Comparison of ENCODE assay signal across 25 cellular contexts in genomic region chr17:75494326-75494877, GRCh38.
"Had no signal": no experiment of that assay in that cellular context is flagged by ENCODE, and none has a peak within 500 bp of the region (broad histone marks: within the 10 kb centered on the region; RNA-seq: fewer than 3 reads in every experiment).

No MANE protein-coding gene starts in this region.

- H3K9ac ChIP-seq: parathyroid adenoma had no signal

- H2AFZ ChIP-seq: parathyroid adenoma had no signal

- ATAC-seq: esophagus mucosa; gastrocnemius medialis; left lobe of liver; natural killer cell; sciatic nerve; stimulated activated effector memory CD8-positive, alpha-beta T cell treated with anti-CD3 and anti-CD28 coated beads, Interleukin-12 subunit alpha, Interleukin-12 subunit beta, amount 100 ng/mL, for 72 hours had no signal

- H3K4me3 ChIP-seq: colonic mucosa, gastrocnemius medialis, lung, prostate gland, right atrium auricular region, smooth muscle cell, stomach, testis, tibial artery, upper lobe of left lung, uterus had no signal

- H3K27me3 ChIP-seq: colonic mucosa, gastrocnemius medialis, right atrium auricular region, stomach, testis, tibial artery, upper lobe of left lung, uterus had no signal

- H3K4me2 ChIP-seq: smooth muscle cell had no signal

- H3K36me3 ChIP-seq: colonic mucosa, uterus had no signal

- H3K27ac ChIP-seq: colonic mucosa, epithelial cell of prostate, gastrocnemius medialis, parathyroid adenoma, prostate gland, right atrium auricular region, stomach, testis, tibial artery, upper lobe of left lung, uterus had no signal

- H3K4me1 ChIP-seq: prostate gland, uterus had no signal

- DNase-seq: colonic mucosa; effector CD8-positive, alpha-beta T cell; endodermal cell; foreskin fibroblast; gastrocnemius medialis; head of caudate nucleus; natural killer cell; stimulated activated CD4-positive, alpha-beta T cell treated with anti-CD3 and anti-CD28 coated beads, Interleukin-2, amount 100 ng/mL, for 24 hours; stimulated activated CD4-positive, alpha-beta T cell treated with anti-CD3 and anti-CD28 coated beads, Interleukin-4, amount 100 ng/mL, for 24 hours; stimulated activated naive CD4-positive, alpha-beta T cell treated with Interleukin-2 at 50 U/mL for 16 hours; stomach; testis; tibial artery; uterus had no signal

- H3K9me3 ChIP-seq: colonic mucosa, gastrocnemius medialis, prostate gland, right atrium auricular region, stomach, testis, tibial artery, upper lobe of left lung, uterus had no signal
